Comparison of ENCODE assay signal across 10 cellular contexts in the genomic region with DNA sequence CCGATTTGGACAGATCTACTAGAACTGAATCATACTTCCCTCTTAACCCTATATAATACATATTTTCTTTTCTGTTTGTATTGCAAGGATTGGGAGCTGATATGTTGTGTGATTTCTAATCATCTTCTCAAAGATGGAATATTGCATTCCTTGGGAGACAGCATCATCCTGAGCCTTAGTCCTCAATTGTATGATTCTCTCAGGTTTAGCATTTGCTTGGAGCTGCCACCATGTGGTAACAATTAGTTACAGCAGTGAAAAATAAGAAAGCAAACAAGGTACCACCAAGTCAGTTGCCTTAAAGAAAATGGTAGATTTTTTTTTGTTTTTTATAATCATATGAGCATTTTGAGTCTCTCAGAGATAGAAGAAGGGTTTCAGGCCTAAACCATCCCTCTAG. TPM values are rescaled to one million over a fixed set of nuclear protein-coding genes. Genes with fewer than 3 reads are reported as not detected.
DNase-seq lines count a peak whose midpoint lies in the region; ATAC-seq, FAIRE-seq and TF ChIP-seq lines count a peak whose summit lies in the region.
"Had no signal": no experiment of that assay in that cellular context is flagged by ENCODE, and none has a peak within 500 bp of the region (broad histone marks: within the 10 kb centered on the region; RNA-seq: fewer than 3 reads in every experiment).

No MANE protein-coding gene starts in this region.

- 100% methylated on average over 1 of the region's 1 CpG for whole genome bisulfite sequencing in K562 (ENCODE audit: insufficient coverage, low coverage, missing lambda C conversion rate)
- WGBS in mesendoderm (ENCODE audit: extremely low coverage, insufficient coverage, low lambda C conversion rate): no CpG with 5 or more reads among the region's 1 CpG

- no peak overlapping the region for H2BK5ac ChIP-seq in mesendoderm (ENCODE audit: low read length)

- no peaks in the 10 kb centered on the region for H3K79me2 ChIP-seq in K562 (ENCODE audit: control insufficient read depth, insufficient read depth, low read length)
- peaks cover 2% of the 10 kb centered on the region for H3K79me2 ChIP-seq in mesendoderm (ENCODE audit: control insufficient read depth, insufficient read depth, low read length)

- no peak overlapping the region for H2AFZ ChIP-seq in K562 (ENCODE audit: low read depth, low read length)

- H3K18ac ChIP-seq in mesendoderm (ENCODE audit: low read length): no peak overlapping the region

- H3K9me1 ChIP-seq in K562 (ENCODE audit: control insufficient read depth, insufficient read depth, low read length): no peaks in the 10 kb centered on the region

- no peak for DNase-seq in D721Med (ENCODE audit: insufficient read length, low spot score)
- no peak for DNase-seq in HL-60 (ENCODE audit: low read depth in 1 of 2, low spot score in 1 of 2)
- peak in 2 of 4 experiments; percentile 22 to 25 for DNase-seq in K562 (ENCODE audit: extremely low read depth in 1 of 4, low spot score in 3 of 4)
- peak; percentile 40 for DNase-seq in mesendoderm
- no peak for DNase-seq in anterior cingulate cortex (lab: John Stamatoyannopoulos, UW)
- DNase-seq: occipital lobe; stimulated activated naive CD4-positive, alpha-beta T cell had no signal

- POLR2A ChIA-PET in K562 (lab: Yijun Ruan, JAX): interaction anchor here (0.8 to 1.5 kb wide), 3 partner anchors 8 to 14 kb away, joined by 3 read pairs; no protein-coding TSS in a partner anchor

- peak; percentile 45; the same call in 1 of the 3 replicates for ATAC-seq in K562
- no peak for ATAC-seq in HG03135 (IDR thresholded peaks at IDR 0.05; ENCODE audit: unreplicated experiment)
- ATAC-seq in HG02571 (IDR thresholded peaks at IDR 0.05; ENCODE audit: unreplicated experiment): no peak
- ATAC-seq in HG03460 (IDR thresholded peaks at IDR 0.05; ENCODE audit: unreplicated experiment): no peak

- no peak overlapping the region for H2BK120ac ChIP-seq in mesendoderm (ENCODE audit: low read depth, low read length)

- intact Hi-C loops in K562 (cut with micrococcal nuclease): no loop called here

- H3K27me3 ChIP-seq in HL-60 (ENCODE audit: insufficient read depth, poor library complexity, severe bottlenecking) (no peaks in the 10 kb centered on the region), K562 (ENCODE audit: control insufficient read depth in 2 of 2, insufficient read depth in 2 of 2, low read length in 2 of 2) (no peaks in the 10 kb centered on the region), mesendoderm (ENCODE audit: insufficient read depth, low read length, poor library complexity) (no peaks in the 10 kb centered on the region)

- no peak for TF ChIP-seq RAD21 in K562 (CRISPR knock-in tag; conservative IDR thresholded peaks at IDR 0.05 in 1 of 2, IDR thresholded peaks at IDR 0.05 in 1 of 2)

- no peak overlapping the region for H3K4ac ChIP-seq in mesendoderm (ENCODE audit: low read depth, low read length)

- H2BK15ac ChIP-seq in mesendoderm (replicated peaks; ENCODE audit: low read depth): no peak overlapping the region

- no peak overlapping the region for H4K8ac ChIP-seq in mesendoderm (ENCODE audit: low read depth, low read length)

- H3K4me1 ChIP-seq in K562 (replicated peaks in 1 of 2; ENCODE audit: control insufficient read depth in 2 of 2, insufficient read depth in 2 of 2, low read length in 2 of 2): no peaks in the 10 kb centered on the region
- H3K4me1 ChIP-seq in mesendoderm (ENCODE audit: control insufficient read depth, low read depth, low read length): no peaks in the 10 kb centered on the region

- no peak overlapping the region for H3K56ac ChIP-seq in mesendoderm (ENCODE audit: low read length)

- H3K23ac ChIP-seq in mesendoderm (ENCODE audit: low read length): no peak overlapping the region

- H3K79me1 ChIP-seq in mesendoderm (ENCODE audit: low read length): no peaks in the 10 kb centered on the region

- H2AK5ac ChIP-seq in mesendoderm (ENCODE audit: low read length): no peak overlapping the region

- TF ChIP-seq CTCF in D721Med (IDR thresholded peaks at IDR 0.05; ENCODE audit: insufficient read depth, missing control alignments): peak; percentile 39
- peak; percentile 8 for TF ChIP-seq CTCF in HL-60 (IDR thresholded peaks at IDR 0.05; ENCODE audit: insufficient read depth, low read length)
- peak; percentile 17 to 41 (median 20); a peak in 2 of 6 replicates for TF ChIP-seq CTCF in K562 (IDR thresholded peaks at IDR 0.05 in 2 of 3, conservative IDR thresholded peaks at IDR 0.05 in 1 of 3; ENCODE audit: insufficient read depth in 2 of 3, low read depth in 1 of 3, low read length in 3 of 3)

- in situ Hi-C loops in K562 (cut with MboI): loop anchor here (25.0 kb wide), 1 partner anchor 758 kb away; no protein-coding TSS in a partner anchor

- H3K4me3 ChIP-seq in HL-60 (replicated peaks; ENCODE audit: insufficient read depth, low read length) (no peak overlapping the region), K562 (no peak overlapping the region), mesendoderm (ENCODE audit: low read length) (no peak overlapping the region)

- H3K9me3 ChIP-seq in K562 (replicated peaks; ENCODE audit: control insufficient read depth, insufficient read depth, low read depth, low read length): no peaks in the 10 kb centered on the region

- H4K20me1 ChIP-seq in K562 (replicated peaks; ENCODE audit: control insufficient read depth, insufficient read depth, low read length): no peaks in the 10 kb centered on the region

- H3K36me3 ChIP-seq in K562 (ENCODE audit: control insufficient read depth, insufficient read depth, low read length) (peaks cover 98% of the 10 kb centered on the region), mesendoderm (ENCODE audit: control insufficient read depth, insufficient read depth, low read length) (peaks cover 5% of the 10 kb centered on the region)

- H3K9ac ChIP-seq in K562 (ENCODE audit: insufficient read depth in 1 of 2, low read depth in 2 of 2, low read length in 2 of 2) (no peak overlapping the region), mesendoderm (ENCODE audit: low read length) (no peak overlapping the region)

- FAIRE-seq in D721Med (lab: Jason Lieb, UNC) (no peak), K562 (lab: Jason Lieb, UNC) (peak; percentile 15)

- TF ChIP-seq POLR2A in K562 (conservative IDR thresholded peaks at IDR 0.05): no peak

- BruUV-seq in K562 (replicated peaks; lab: Mats Ljungman, UMichigan): no TSS peak

- no peak overlapping the region for H3K27ac ChIP-seq in HL-60 (replicated peaks)
- H3K27ac ChIP-seq in K562 (ENCODE audit: extremely low read depth, low read depth, low read length): no peak overlapping the region
- H3K27ac ChIP-seq in mesendoderm (ENCODE audit: low read depth, low read length): no peak overlapping the region

- CTCF ChIA-PET in K562 (lab: Yijun Ruan, JAX; ENCODE audit: low intra/inter-chr PET ratio): interaction anchor here (1.9 kb wide), 1 partner anchor 473 kb away, joined by 8 read pairs; no protein-coding TSS in a partner anchor

- H3K4me2 ChIP-seq in K562 (ENCODE audit: insufficient read depth, low read length) (no peak overlapping the region), mesendoderm (ENCODE audit: low read length) (no peak overlapping the region)

- TF ChIP-seq EP300 in K562 (IDR thresholded peaks at IDR 0.05; ENCODE audit: low read length): no peak

- H4K5ac ChIP-seq in mesendoderm (ENCODE audit: low read length): no peak overlapping the region

RNA-seq across cellular contexts. Expression of a gene that starts 11.9 kb away (rescaled TPM):
- 82.7 and 115 TPM in 2 replicates for total RNA-seq in K562 (2011; cell fraction: chromatin; rRNA removed; ENCODE audit: low replicate concordance)
- total RNA-seq in K562 (2011; cell fraction: nucleolus; rRNA removed): 66.7 and 75.8 TPM in 2 replicates
- 61.8 and 76.6 TPM in 2 replicates for total RNA-seq in K562 (2011; cell fraction: nucleoplasm; rRNA removed)
- total RNA-seq in K562 (2014; rRNA removed): 19.2 and 30.4 TPM in 2 replicates
- 20.0 and 22.5 TPM in 2 replicates for total RNA-seq in K562 (2014; rRNA removed; fragmentation: Illumina TruSeq; extraction: Trizol)
- total RNA-seq in K562 (2015; rRNA removed; fragmentation: Illumina TruSeq; extraction: Trizol): 27.6 and 31.3 TPM in 2 replicates
- 27.3 and 27.6 TPM in 2 replicates for total RNA-seq in K562 (2021)
- polyA plus RNA-seq in K562 (2011; rRNA removed): 10.9 and 19.3 TPM in 2 replicates
- 14.4 and 20.8 TPM in 2 replicates for polyA plus RNA-seq in K562 (2011; cell fraction: cytosol; rRNA removed)
- 20.2 and 44.3 TPM in 2 replicates for polyA plus RNA-seq in K562 (2011; cell fraction: nucleus; rRNA removed)
- 15.0 and 21.0 TPM in 2 replicates for polyA plus RNA-seq in K562 (2012)
- polyA plus RNA-seq in K562 (2014; fragmentation: Illumina TruSeq; extraction: Trizol): 21.9 and 25.1 TPM in 2 replicates
- 1 to 10 TPM; 2.2 to 4.4 TPM for polyA plus RNA-seq in K562 (2014; fragmentation: Nextera tagmentation; extraction: Ambion mirVana)
- 15.7 and 19.6 TPM in 2 replicates for polyA plus RNA-seq in K562 (2014; rRNA removed)
- polyA minus RNA-seq in K562 (2011; rRNA and poly(A)+ RNA removed): 25.3 and 43.5 TPM in 2 replicates
- 23.8 and 25.2 TPM in 2 replicates for polyA minus RNA-seq in K562 (2011; cell fraction: cytosol; rRNA and poly(A)+ RNA removed)
- 47.7 and 48.9 TPM in 2 replicates for polyA minus RNA-seq in K562 (2011; cell fraction: nucleus; rRNA and poly(A)+ RNA removed)
- polyA plus RNA-seq in mesendoderm (2013, experiment 1 of 2): 15.2 TPM
- 15.8 TPM for polyA plus RNA-seq in mesendoderm (2013, experiment 2 of 2)
